ENCODE assay signal across 10 cellular contexts in genomic region chr9:123033864-123034598, GRCh38. TPM values are rescaled to one million over a fixed set of nuclear protein-coding genes. Genes with fewer than 3 reads are reported as not detected.
A peak's percentile ranks its signal among the peaks of the same experiment; 100 is the strongest.
DNase-seq lines count a peak whose midpoint lies in the region; ATAC-seq and TF ChIP-seq lines count a peak whose summit lies in the region.
"Had no signal": no experiment of that assay in that cellular context is flagged by ENCODE, and none has a peak within 500 bp of the region (broad histone marks: within the 10 kb centered on the region; RNA-seq: fewer than 3 reads in every experiment).

No MANE protein-coding gene starts in this region.

- WGBS in upper lobe of left lung, 2 donors = 65 to 68% methylated on average over 8 of the region's 8 CpGs

- H3K4me1 ChIP-seq in ascending aorta = peaks cover 0 to 37% of the 10 kb centered on the region in 2 donors
- peaks cover 5 to 12% (median 8%) of the 10 kb centered on the region in 4 donors for H3K4me1 ChIP-seq in upper lobe of left lung

- DNase-seq in GDM1 (lab: John Stamatoyannopoulos, UW) (peak; percentile 37), ascending aorta (ENCODE audit: low spot score in 2 of 2) (no peak), left ventricle myocardium superior (no peak), retina (peak; percentile 45), HK-2 (ENCODE audit: unreplicated experiment) (no peak), activated T-cell treated with anti-CD3 and anti-CD28 coated beads for 4 hours (no peak), upper lobe of left lung (no peak)
- DNase-seq: NCI-H2171 treated with DMSO at 0.1 percent for 48 hours had no signal

- H3K27me3 ChIP-seq in ascending aorta (no peaks in the 10 kb centered on the region), upper lobe of left lung (no peaks in the 10 kb centered on the region)

- ATAC-seq in left ventricle myocardium superior (peak; percentile 42), upper lobe of left lung (ENCODE audit: low FRiP score in 2 of 2) (no peak), HG03196 (IDR thresholded peaks at IDR 0.05; ENCODE audit: unreplicated experiment) (no peak)
- ATAC-seq: K562 had no signal

- intact Hi-C loops in ascending aorta (cut with DNase I) (loop anchor here (5.0 kb wide), 1 partner anchor 37 kb away; no protein-coding TSS in a partner anchor), left ventricle myocardium superior (cut with micrococcal nuclease) (no loop called here)

- H3K36me3 ChIP-seq in ascending aorta (peaks cover 0 to 4% of the 10 kb centered on the region in 2 donors), upper lobe of left lung (peaks cover 0 to 20% (median 2%) of the 10 kb centered on the region in 4 donors)

- no peak for TF ChIP-seq EP300 in upper lobe of left lung (IDR thresholded peaks at IDR 0.05)

- TF ChIP-seq CTCF in ascending aorta (IDR thresholded peaks at IDR 0.05) = no peak
- no peak for TF ChIP-seq CTCF in upper lobe of left lung (IDR thresholded peaks at IDR 0.05)

- H3K9me3 ChIP-seq in ascending aorta = no peaks in the 10 kb centered on the region
- no peaks in the 10 kb centered on the region for H3K9me3 ChIP-seq in upper lobe of left lung

- no peak for TF ChIP-seq POLR2A in upper lobe of left lung (IDR thresholded peaks at IDR 0.05)

- peak overlapping the region; percentile 82 to 86 for H3K27ac ChIP-seq in ascending aorta
- H3K27ac ChIP-seq in upper lobe of left lung = no peak overlapping the region

- H3K4me3 ChIP-seq in ascending aorta (peak overlapping the region; percentile 40 to 56), upper lobe of left lung (peak overlapping the region in 1 of 4 donors; percentile 11)
- H3K4me3 ChIP-seq: K562 had no signal

RNA-seq across cellular contexts. Expression of gene GPR21, which starts 0.6 kb away (rescaled TPM):
- total RNA-seq in ascending aorta (5.7 TPM), left ventricle myocardium superior (0.72 TPM), upper lobe of left lung (1 to 10 TPM in 3 of 6 donors, not detected in 3; 1.6 to 3.1 (median 2.1) TPM)

Comparison
In these comparisons a context has a peak if more than half of its experiments do, and no peak if none do; other contexts are left out.
1. DNase-seq: peak in GDM1 (single experiment) and retina (single experiment); none in ascending aorta (0 of 2), left ventricle myocardium superior (single experiment), HK-2 (single experiment), activated T-cell treated with anti-CD3 and anti-CD28 coated beads for 4 hours (single experiment) and upper lobe of left lung (0 of 2).
2. H3K27ac ChIP-seq: peak in ascending aorta (2 of 2); none in upper lobe of left lung (0 of 4).